In the genomic region with DNA sequence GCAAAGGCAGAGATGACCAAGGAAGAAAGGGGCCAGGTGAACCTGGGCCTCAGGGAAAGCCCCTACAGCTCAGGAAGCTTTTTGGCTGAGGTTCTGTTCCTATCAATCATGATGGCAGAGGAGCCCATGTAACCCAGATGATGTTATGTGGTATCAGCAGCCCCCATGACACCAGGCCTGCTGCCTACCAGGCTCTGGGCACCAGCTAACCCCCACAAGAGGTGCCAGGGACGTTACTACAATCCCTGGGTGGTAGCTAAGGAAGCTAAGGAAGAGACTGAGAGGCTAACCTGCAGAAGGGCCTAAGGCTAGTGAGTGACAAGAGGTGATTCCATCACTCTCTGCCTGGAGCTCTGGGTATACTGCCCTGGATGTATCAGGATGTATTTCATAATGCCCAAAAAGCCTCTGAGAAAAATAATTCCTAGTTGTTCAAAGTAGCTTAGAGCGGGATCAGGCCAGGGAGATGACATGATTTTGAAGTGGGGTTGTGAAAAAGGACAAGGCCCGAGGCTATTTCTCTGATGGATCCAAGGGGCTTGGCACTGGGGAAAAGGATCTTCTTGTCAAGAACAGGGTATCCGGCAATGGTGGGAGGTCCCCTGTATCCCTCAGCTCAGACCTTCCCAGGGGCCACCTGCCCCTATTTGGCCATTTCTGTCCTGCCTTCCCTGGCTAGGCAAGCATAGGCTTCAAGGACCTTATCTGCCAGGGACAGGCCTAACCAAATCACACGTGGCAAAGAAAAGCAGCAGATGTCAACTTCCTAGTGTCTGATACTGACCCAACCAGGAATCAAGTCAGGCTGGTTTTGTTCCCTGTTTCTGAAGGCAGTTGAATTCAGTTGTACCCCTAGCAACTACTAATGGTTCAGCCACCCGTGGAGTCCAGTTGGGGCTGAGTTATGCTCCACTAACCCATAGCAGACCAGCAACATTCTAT, we compare ENCODE assay signal across 12 cellular contexts. TPM values are rescaled to one million over a fixed set of nuclear protein-coding genes. Genes with fewer than 3 reads are reported as not detected.
DNase-seq lines count a peak whose midpoint lies in the region; ATAC-seq, FAIRE-seq and TF ChIP-seq lines count a peak whose summit lies in the region.
"Had no signal": no experiment of that assay in that cellular context is flagged by ENCODE, and none has a peak within 500 bp of the region (broad histone marks: within the 10 kb centered on the region; RNA-seq: fewer than 3 reads in every experiment).

No MANE protein-coding gene starts in this region.

- H3K4me1 Mint-ChIP-seq in activated CD4-positive, alpha-beta memory T cell treated with anti-CD3 and anti-CD28 coated beads, Interleukin-2, amount 10 ng/mL, durations not matched to agents 7 days and 5 days = peaks cover 43% of the 10 kb centered on the region

- H3K36me3 ChIP-seq in ACC112 (ENCODE audit: insufficient read depth, low read length) (peaks cover 14% of the 10 kb centered on the region; the same call in 1 of the 2 replicates), mesenchymal stem cell (ENCODE audit: control insufficient read depth in 1 of 2, insufficient read depth in 2 of 2, low read depth in 1 of 2, low read length in 2 of 2) (peaks cover 24 to 70% of the 10 kb centered on the region in 2 experiments), SJCRH30 (peaks cover 8% of the 10 kb centered on the region; the same call in 1 of the 2 replicates)
- H3K36me3 ChIP-seq: pancreas had no signal

- DNase-seq in GM12891 (ENCODE audit: insufficient read length, low spot score) (no peak), mesenchymal stem cell (no peak), SJCRH30 (no peak)
- DNase-seq in activated CD4-positive, alpha-beta memory T cell treated with anti-CD3 and anti-CD28 coated beads, Interleukin-2, amount 10 ng/mL, durations not matched to agents 7 days and 5 days = no peak
- DNase-seq: activated T-cell treated with anti-CD3 and anti-CD28 coated beads for 4 hours; pancreas; stimulated activated CD4-positive, alpha-beta T cell treated with anti-CD3 and anti-CD28 coated beads, Interleukin-2, amount 100 ng/mL, for 48 hours; T1000 had no signal

- H3K14ac ChIP-seq in mesenchymal stem cell (ENCODE audit: low read length in 2 of 2) = no peak overlapping the region

- H3K79me2 ChIP-seq in ACC112 (ENCODE audit: control insufficient read depth, insufficient read depth, low read length, unreplicated experiment) = peaks cover 2% of the 10 kb centered on the region

- no peak overlapping the region for H2BK120ac ChIP-seq in mesenchymal stem cell (ENCODE audit: low read depth, low read length)

- peak overlapping the region; percentile 33 for H3K27ac Mint-ChIP-seq in activated CD4-positive, alpha-beta memory T cell treated with anti-CD3 and anti-CD28 coated beads, Interleukin-2, amount 10 ng/mL, durations not matched to agents 7 days and 5 days

- no peaks in the 10 kb centered on the region for H3K9me3 ChIP-seq in mesenchymal stem cell (ENCODE audit: control insufficient read depth, low read length)
- no peaks in the 10 kb centered on the region for H3K9me3 ChIP-seq in SJCRH30 (replicated peaks)
- H3K9me3 ChIP-seq: pancreas had no signal

- no peak overlapping the region for H3K23ac ChIP-seq in mesenchymal stem cell (ENCODE audit: low read length in 2 of 2)

- no peaks in the 10 kb centered on the region for H3K27me3 ChIP-seq in ACC112 (ENCODE audit: insufficient read depth, low read length)
- H3K27me3 ChIP-seq in mesenchymal stem cell (ENCODE audit: control insufficient read depth in 1 of 2, insufficient read depth in 1 of 2, low read length in 2 of 2) = no peaks in the 10 kb centered on the region
- H3K27me3 ChIP-seq in SJCRH30 = no peaks in the 10 kb centered on the region
- H3K27me3 ChIP-seq: pancreas had no signal

- ATAC-seq in HG03378 (IDR thresholded peaks at IDR 0.05; ENCODE audit: unreplicated experiment) (no peak), HG03565 (IDR thresholded peaks at IDR 0.05; ENCODE audit: unreplicated experiment) (no peak), HG03460 (IDR thresholded peaks at IDR 0.05; ENCODE audit: unreplicated experiment) (no peak)

- no peak overlapping the region for H3K4me2 ChIP-seq in mesenchymal stem cell (ENCODE audit: low read length, poor library complexity, severe bottlenecking)

- peaks cover 18% of the 10 kb centered on the region for H3K79me1 ChIP-seq in mesenchymal stem cell (replicated peaks; ENCODE audit: low read length, poor library complexity, severe bottlenecking)

- peak; percentile 16; the same call in 1 of the 2 replicates for TF ChIP-seq POLR2A in GM12891 (IDR thresholded peaks at IDR 0.05; ENCODE audit: low read depth, low read length)

- H4K91ac ChIP-seq in mesenchymal stem cell (ENCODE audit: low read length) = no peak overlapping the region

- H3K36me3 Mint-ChIP-seq in activated CD4-positive, alpha-beta memory T cell treated with anti-CD3 and anti-CD28 coated beads, Interleukin-2, amount 10 ng/mL, durations not matched to agents 7 days and 5 days (ENCODE audit: low read depth) = peaks cover 20% of the 10 kb centered on the region

- FAIRE-seq in GM12891 (lab: Jason Lieb, UNC) = no peak
- FAIRE-seq: pancreas had no signal

- H3K9ac ChIP-seq in mesenchymal stem cell (ENCODE audit: low read length) = peak overlapping the region; percentile 81

- H2BK12ac ChIP-seq in mesenchymal stem cell (ENCODE audit: low read length in 2 of 2) = no peak overlapping the region

- 85% methylated on average over 6 of the region's 6 CpGs for whole genome bisulfite sequencing in mesenchymal stem cell

- H3K4me3 ChIP-seq in ACC112 (ENCODE audit: low read depth, low read length) (no peak overlapping the region), mesenchymal stem cell (ENCODE audit: insufficient read depth in 1 of 2, low read depth in 1 of 2, low read length in 2 of 2) (no peak overlapping the region), SJCRH30 (no peak overlapping the region)
- H3K4me3 ChIP-seq: pancreas had no signal

- POLR2A ChIA-PET in activated CD4-positive, alpha-beta memory T cell treated with anti-CD3 and anti-CD28 coated beads, Interleukin-2, amount 10 ng/mL, durations not matched to agents 7 days and 5 days (lab: Charles Lee) = interaction anchor here (0.5 to 1.5 kb wide), 8 partner anchors 9 to 763 kb away, joined by 3 to 7 read pairs (median 3); no protein-coding TSS in a partner anchor

- H2AFZ ChIP-seq in ACC112 (ENCODE audit: low read length, unreplicated experiment) = no peak overlapping the region
- no peak overlapping the region for H2AFZ ChIP-seq in mesenchymal stem cell (ENCODE audit: low read depth, low read length)

- no peak overlapping the region for H3K4ac ChIP-seq in mesenchymal stem cell (ENCODE audit: low read depth in 1 of 2, low read length in 2 of 2)

- peak overlapping the region; percentile 70 for H2AK5ac ChIP-seq in mesenchymal stem cell (ENCODE audit: low read length, severe bottlenecking)

- no peak overlapping the region for H3K18ac ChIP-seq in mesenchymal stem cell (ENCODE audit: low read depth in 1 of 2, low read length in 2 of 2)

- H2BK15ac ChIP-seq in mesenchymal stem cell (ENCODE audit: low read depth, poor library complexity, severe bottlenecking) = no peak overlapping the region

- H2BK5ac ChIP-seq in mesenchymal stem cell (ENCODE audit: low read depth, low read length, poor library complexity, severe bottlenecking) = no peak overlapping the region

- CTCF ChIA-PET in activated CD4-positive, alpha-beta memory T cell treated with anti-CD3 and anti-CD28 coated beads, Interleukin-2, amount 10 ng/mL, durations not matched to agents 7 days and 5 days (lab: Charles Lee) = no interaction called here

- no peak overlapping the region for H3K4me3 Mint-ChIP-seq in activated CD4-positive, alpha-beta memory T cell treated with anti-CD3 and anti-CD28 coated beads, Interleukin-2, amount 10 ng/mL, durations not matched to agents 7 days and 5 days

- H3K9me3 Mint-ChIP-seq in activated CD4-positive, alpha-beta memory T cell treated with anti-CD3 and anti-CD28 coated beads, Interleukin-2, amount 10 ng/mL, durations not matched to agents 7 days and 5 days = no peaks in the 10 kb centered on the region

- H3K27me3 Mint-ChIP-seq in activated CD4-positive, alpha-beta memory T cell treated with anti-CD3 and anti-CD28 coated beads, Interleukin-2, amount 10 ng/mL, durations not matched to agents 7 days and 5 days = no peaks in the 10 kb centered on the region

- H3K4me1 ChIP-seq in ACC112 (ENCODE audit: control insufficient read depth, insufficient read depth, low read length, unreplicated experiment) = peaks cover 52% of the 10 kb centered on the region
- H3K4me1 ChIP-seq in mesenchymal stem cell (ENCODE audit: control insufficient read depth, insufficient read depth, low read depth, low read length) = peaks cover 25% of the 10 kb centered on the region
- peaks cover 9% of the 10 kb centered on the region for H3K4me1 ChIP-seq in SJCRH30
- H3K4me1 ChIP-seq: pancreas had no signal

- H4K8ac ChIP-seq in mesenchymal stem cell (ENCODE audit: low read length) = no peak overlapping the region

- H3K27ac ChIP-seq in ACC112 (ENCODE audit: low read depth, low read length) = peak overlapping the region; percentile 42
- H3K27ac ChIP-seq in mesenchymal stem cell (ENCODE audit: low read length, poor library complexity, severe bottlenecking) = peak overlapping the region; percentile 36
- H3K27ac ChIP-seq in SJCRH30 = no peak overlapping the region
- H3K27ac ChIP-seq: pancreas had no signal

TF ChIP-seq in GM12891, 5 proteins besides CTCF, POLR2A, EP300 and RAD21:
- TF ChIP-seq TAF1 (IDR thresholded peaks at IDR 0.05; ENCODE audit: low read depth, low read length) (no peak), SPI1 (IDR thresholded peaks at IDR 0.05; ENCODE audit: low read depth, low read length) (no peak), POLR2AphosphoS5 (IDR thresholded peaks at IDR 0.05; ENCODE audit: low read depth, low read length) (no peak), POU2F2 (IDR thresholded peaks at IDR 0.05; ENCODE audit: low read depth, low read length) (no peak), PAX5 (IDR thresholded peaks at IDR 0.05; ENCODE audit: insufficient read depth, low read length, severe bottlenecking) (no peak)

RNA-seq across cellular contexts. Expression of gene PANK2, which starts 41.3 kb away (rescaled TPM):
- polyA plus RNA-seq in GM12891 (2012; ENCODE audit: low read depth, missing spikeins) = 25.2 TPM
- 10 to 100 TPM; 63.3 to 63.8 TPM for total RNA-seq in activated CD4-positive, alpha-beta memory T cell treated with anti-CD3 and anti-CD28 coated beads, Interleukin-2, amount 10 ng/mL, durations not matched to agents 7 days and 5 days
- polyA plus RNA-seq in mesenchymal stem cell (2013, experiment 1 of 2) = 21.4 TPM
- polyA plus RNA-seq in mesenchymal stem cell (2013, experiment 2 of 2) = 21.4 TPM
- total RNA-seq in SJCRH30 (2014; rRNA removed; shearing (Covaris generic)) = 48.0 and 57.9 TPM in 2 replicates
